In genomic region chr4:77959566-77960338, GRCh38 we compare ENCODE assay signal across 8 cellular contexts.
DNase-seq lines count a peak whose midpoint lies in the region; ATAC-seq and TF ChIP-seq lines count a peak whose summit lies in the region.

No MANE protein-coding gene starts in this region.

- WGBS in right cardiac atrium = 56% methylated on average over 6 of the region's 6 CpGs
- 57 to 67% (median 64%) methylated on average over 6 of the region's 6 CpGs for WGBS in spleen, 5 donors

- H3K27me3 ChIP-seq in right cardiac atrium (ENCODE audit: control insufficient read depth, insufficient read depth) (no peaks in the 10 kb centered on the region), spleen (replicated peaks in 1 of 7) (no peaks in the 10 kb centered on the region)

- H3K36me3 ChIP-seq in spleen = peaks cover 0 to 7% (median under 1%) of the 10 kb centered on the region in 6 donors

- H3K9me3 ChIP-seq in right cardiac atrium (ENCODE audit: control insufficient read depth, low read length) (no peaks in the 10 kb centered on the region), spleen (no peaks in the 10 kb centered on the region)

- intact Hi-C loops in right cardiac atrium (cut with DNase I) = loop anchor here in 2 of 4 donors (5.0 to 10.0 kb wide), 2 partner anchors 553 to 555 kb away; no protein-coding TSS in a partner anchor
- intact Hi-C loops in spleen (cut with DNase I; ENCODE audit: low total_unique reads) = loop anchor here (10.0 kb wide), 1 partner anchor 555 kb away; no protein-coding TSS in a partner anchor

- peak; percentile 59 for TF ChIP-seq CTCF in AG09319 (IDR thresholded peaks at IDR 0.05; ENCODE audit: low read depth, low read length)
- peak; percentile 31; the same call in 1 of the 2 replicates for TF ChIP-seq CTCF in WI38 (IDR thresholded peaks at IDR 0.05; ENCODE audit: low read depth, low read length)
- TF ChIP-seq CTCF in spleen (IDR thresholded peaks at IDR 0.05 in 8 of 11, conservative IDR thresholded peaks at IDR 0.05 in 3 of 11) = peak in 8 of 11 experiments; percentile 17 to 59 (median 46)

- H3K4me1 ChIP-seq in right cardiac atrium (ENCODE audit: control insufficient read depth, insufficient read depth, low read length) (no peaks in the 10 kb centered on the region), spleen (peaks cover 0 to 4% (median 0%) of the 10 kb centered on the region in 6 donors)

- no peak overlapping the region for H3K4me3 ChIP-seq in WI38 (ENCODE audit: low read depth, low read length)
- H3K4me3 ChIP-seq in right cardiac atrium (ENCODE audit: low read length) = peak overlapping the region; percentile 28
- no peak overlapping the region for H3K4me3 ChIP-seq in spleen

- H3K27ac ChIP-seq in right cardiac atrium (ENCODE audit: low read length) (no peak overlapping the region), spleen (no peak overlapping the region)

- DNase-seq in AG09319 (ENCODE audit: extremely low read depth, low read depth) (peak; percentile 28), NCI-H1930 (lab: John Stamatoyannopoulos, UW) (peak; percentile 26 to 56), right cardiac atrium (no peak), spleen (no peak)

- peak; percentile 57 for ATAC-seq in GM18907 (IDR thresholded peaks at IDR 0.05; ENCODE audit: unreplicated experiment)
- ATAC-seq in right cardiac atrium = no peak
- ATAC-seq in GM19467 (IDR thresholded peaks at IDR 0.05; ENCODE audit: unreplicated experiment) = no peak
- no peak for ATAC-seq in GM18870 (IDR thresholded peaks at IDR 0.05; ENCODE audit: unreplicated experiment)

- no peak for TF ChIP-seq POLR2A in spleen (IDR thresholded peaks at IDR 0.05)

Comparison
In these comparisons a context has a peak if more than half of its experiments do, and no peak if none do; other contexts are left out.
1. DNase-seq: peak in AG09319 (single experiment) and NCI-H1930 (2 of 2); none in right cardiac atrium (0 of 3) and spleen (single experiment).
2. Peak in every context shown above with its lines, with median percentiles within 50 percentile points of each other: CTCF ChIP-seq.